In genomic region chr12:120490833-120491512, GRCh38 we compare ENCODE assay signal across 28 cellular contexts. TPM values are rescaled to one million over a fixed set of nuclear protein-coding genes. Genes with fewer than 3 reads are reported as not detected.
DNase-seq lines count a peak whose midpoint lies in the region; ATAC-seq and TF ChIP-seq lines count a peak whose summit lies in the region.
"Had no signal": no experiment of that assay in that cellular context is flagged by ENCODE, and none has a peak within 500 bp of the region (broad histone marks: within the 10 kb centered on the region; RNA-seq: fewer than 3 reads in every experiment).

No MANE protein-coding gene starts in this region.

- peaks cover 9% of the 10 kb centered on the region for H3K4me1 Mint-ChIP-seq in endodermal cell
- H3K4me1 Mint-ChIP-seq in nephron progenitor cell = peaks cover 25% of the 10 kb centered on the region

- no peaks in the 10 kb centered on the region for H3K9me3 ChIP-seq in ascending aorta
- H3K9me3 ChIP-seq in endodermal cell (ENCODE audit: control insufficient read depth, low read length) = no peaks in the 10 kb centered on the region
- H3K9me3 ChIP-seq in gastrocnemius medialis = no peaks in the 10 kb centered on the region
- H3K9me3 ChIP-seq in lower lobe of right lung = no peaks in the 10 kb centered on the region
- H3K9me3 ChIP-seq: BLaER1 treated with 17β-estradiol and CSF1 and Interleukin-3, amounts not matched to agents 10 nM and 100 nM; HAP-1; sigmoid colon; upper lobe of right lung had no signal

- intact Hi-C loops in ascending aorta (cut with DNase I) = no loop called here
- intact Hi-C loops in gastrocnemius medialis (cut with DNase I; ENCODE audit: low total_unique reads) = no loop called here
- intact Hi-C loops in lower lobe of right lung (cut with DNase I) = no loop called here

- H3K27ac Mint-ChIP-seq in endodermal cell (peak overlapping the region; percentile 55), nephron progenitor cell (peak overlapping the region; percentile 24)
- H3K27ac Mint-ChIP-seq: activated T-helper 1 cell treated with anti-CD3 and anti-CD28 coated beads, Interleukin-12 subunit alpha, Interleukin-12 subunit beta, Interleukin-2, Interleukin-4 antibody, amounts not matched to agents 30 ng/mL and 10 ng/mL and 1 ng/mL, durations not matched to agents 14 hours and 24 hours and 36 hours; T-helper 2 cell treated with Interferon-gamma antibody and Interleukin-4, amounts not matched to agents 5 μg/mL and 100 μg/mL, for 36 hours had no signal

- TF ChIP-seq POLR2A in gastrocnemius medialis (IDR thresholded peaks at IDR 0.05) = no peak

- DNase-seq in ascending aorta (ENCODE audit: low spot score in 2 of 2) = no peak
- DNase-seq in endodermal cell = no peak
- DNase-seq in nephron progenitor cell = no peak
- peak; percentile 11 to 58 for DNase-seq in gastrocnemius medialis
- no peak for DNase-seq in lower lobe of right lung
- no peak for DNase-seq in foreskin fibroblast
- DNase-seq: activated CD4-positive, alpha-beta T cell treated with anti-CD3 and anti-CD28 coated beads, Interleukin-2, amount 50 U/mL, for 48 hours; activated CD4-positive, CD25-positive, alpha-beta regulatory T cell treated with anti-CD3 and anti-CD28 coated beads, Interleukin-2, amount 50 U/mL, for 72 hours; activated CD8-positive, alpha-beta memory T cell treated with anti-CD3 and anti-CD28 coated beads, Interleukin-2, amount 50 U/mL, for 4 hours; activated naive CD4-positive, alpha-beta T cell treated with Interleukin-2 at 50 U/mL for 16 hours; cerebellar nuclear complex; DMS153; Kasumi-1; left colon; mesenchymal stem cell; NCI-H1436; NCI-H2081; NCI-H226; SIG-M5; sigmoid colon; stimulated activated naive B cell treated with anti-CD40 and anti-IgM and Interleukin-4, amounts not matched to agents 10 μg/mL and 1 μg/mL and 100 μg/mL, for 72 hours; upper lobe of right lung had no signal

- no peak overlapping the region for H3K9ac ChIP-seq in endodermal cell (ENCODE audit: extremely low read depth, low read length, poor library complexity, severe bottlenecking)

- WGBS in endodermal cell (ENCODE audit: insufficient coverage in 1 of 2, insufficient read length in 1 of 2), 2 experiments = 88 to 98% methylated on average over 1 to 2 of the region's 2 CpGs

- peak; percentile 27 to 30 for ATAC-seq in gastrocnemius medialis
- ATAC-seq in lower lobe of right lung = no peak
- no peak for ATAC-seq in GM19023 (IDR thresholded peaks at IDR 0.05; ENCODE audit: unreplicated experiment)
- ATAC-seq: left colon; stimulated activated naive B cell treated with anti-CD40 and anti-IgM and Interleukin-4, amounts not matched to agents 10 μg/mL and 1 μg/mL and 100 μg/mL, for 72 hours; upper lobe of right lung had no signal

- H3K4me3 ChIP-seq in ascending aorta = no peak overlapping the region
- no peak overlapping the region for H3K4me3 ChIP-seq in endodermal cell (ENCODE audit: low read length)
- no peak overlapping the region for H3K4me3 ChIP-seq in gastrocnemius medialis
- H3K4me3 ChIP-seq in lower lobe of right lung = no peak overlapping the region
- H3K4me3 ChIP-seq in foreskin fibroblast (ENCODE audit: low read depth in 1 of 2, low read length in 2 of 2) = no peak overlapping the region
- H3K4me3 ChIP-seq: BLaER1 treated with 17β-estradiol and CSF1 and Interleukin-3, amounts not matched to agents 10 nM and 100 nM; HAP-1; sigmoid colon; upper lobe of right lung had no signal

- H3K36me3 Mint-ChIP-seq in endodermal cell (ENCODE audit: low read depth) = peaks cover 7% of the 10 kb centered on the region
- peaks cover 6% of the 10 kb centered on the region for H3K36me3 Mint-ChIP-seq in nephron progenitor cell (ENCODE audit: low read depth)

- H3K27me3 ChIP-seq in ascending aorta = no peaks in the 10 kb centered on the region
- H3K27me3 ChIP-seq in endodermal cell (ENCODE audit: control insufficient read depth, insufficient read depth, low read length, poor library complexity, severe bottlenecking) = no peaks in the 10 kb centered on the region
- no peaks in the 10 kb centered on the region for H3K27me3 ChIP-seq in gastrocnemius medialis
- no peaks in the 10 kb centered on the region for H3K27me3 ChIP-seq in lower lobe of right lung (ENCODE audit: low read depth)
- H3K27me3 ChIP-seq: BLaER1 treated with 17β-estradiol and CSF1 and Interleukin-3, amounts not matched to agents 10 nM and 100 nM; sigmoid colon; upper lobe of right lung had no signal

- H3K27ac ChIP-seq in ascending aorta (peak overlapping the region; percentile 1 to 53), endodermal cell (ENCODE audit: low read depth, low read length) (no peak overlapping the region), gastrocnemius medialis (peak overlapping the region; percentile 22 to 79 (median 55)), lower lobe of right lung (no peak overlapping the region)
- H3K27ac ChIP-seq: BLaER1 treated with 17β-estradiol and CSF1 and Interleukin-3, amounts not matched to agents 10 nM and 100 nM; sigmoid colon; upper lobe of right lung had no signal

- no peak overlapping the region for H3K4me3 Mint-ChIP-seq in endodermal cell
- H3K4me3 Mint-ChIP-seq in nephron progenitor cell = no peak overlapping the region
- H3K4me3 Mint-ChIP-seq: activated T-helper 1 cell treated with anti-CD3 and anti-CD28 coated beads, Interleukin-12 subunit alpha, Interleukin-12 subunit beta, Interleukin-2, Interleukin-4 antibody, amounts not matched to agents 30 ng/mL and 10 ng/mL and 1 ng/mL, durations not matched to agents 14 hours and 24 hours and 36 hours; brain; stimulated activated naive B cell treated with anti-CD40 and anti-IgM and Interleukin-4, amounts not matched to agents 10 μg/mL and 1 μg/mL and 100 μg/mL, for 72 hours; T-helper 2 cell treated with Interferon-gamma antibody and Interleukin-4, amounts not matched to agents 5 μg/mL and 100 μg/mL, for 36 hours had no signal

- H3K27me3 Mint-ChIP-seq in endodermal cell (ENCODE audit: insufficient read depth) (no peaks in the 10 kb centered on the region), nephron progenitor cell (ENCODE audit: low read depth, poor library complexity) (peaks cover 7% of the 10 kb centered on the region)
- H3K27me3 Mint-ChIP-seq: stimulated activated naive B cell treated with anti-CD40 and anti-IgM and Interleukin-4, amounts not matched to agents 10 μg/mL and 1 μg/mL and 100 μg/mL, for 72 hours had no signal

- H3K9me3 Mint-ChIP-seq in endodermal cell (no peaks in the 10 kb centered on the region), nephron progenitor cell (no peaks in the 10 kb centered on the region)
- H3K9me3 Mint-ChIP-seq: activated T-helper 1 cell treated with anti-CD3 and anti-CD28 coated beads, Interleukin-12 subunit alpha, Interleukin-12 subunit beta, Interleukin-2, Interleukin-4 antibody, amounts not matched to agents 30 ng/mL and 10 ng/mL and 1 ng/mL, durations not matched to agents 14 hours and 24 hours and 36 hours; stimulated activated naive B cell treated with anti-CD40 and anti-IgM and Interleukin-4, amounts not matched to agents 10 μg/mL and 1 μg/mL and 100 μg/mL, for 72 hours; T-helper 2 cell treated with Interferon-gamma antibody and Interleukin-4, amounts not matched to agents 5 μg/mL and 100 μg/mL, for 36 hours had no signal

- peaks cover 0 to 4% of the 10 kb centered on the region in 2 donors for H3K4me1 ChIP-seq in ascending aorta
- peaks cover 4% of the 10 kb centered on the region for H3K4me1 ChIP-seq in endodermal cell (ENCODE audit: control insufficient read depth, insufficient read depth, low read length)
- peaks cover 16% of the 10 kb centered on the region in 2 donors for H3K4me1 ChIP-seq in gastrocnemius medialis
- peaks cover 10% of the 10 kb centered on the region for H3K4me1 ChIP-seq in lower lobe of right lung

- H3K36me3 ChIP-seq in ascending aorta (no peaks in the 10 kb centered on the region), endodermal cell (ENCODE audit: control insufficient read depth, insufficient read depth, low read length) (no peaks in the 10 kb centered on the region), gastrocnemius medialis (no peaks in the 10 kb centered on the region), lower lobe of right lung (peaks cover 14% of the 10 kb centered on the region)
- H3K36me3 ChIP-seq: HAP-1, upper lobe of right lung had no signal

- in situ Hi-C loops in gastrocnemius medialis (cut with MboI; ENCODE audit: low sequenced_read_pairs in 4 of 4) = no loop called here

- no peak for TF ChIP-seq CTCF in ascending aorta (IDR thresholded peaks at IDR 0.05)
- TF ChIP-seq CTCF in endodermal cell (conservative IDR thresholded peaks at IDR 0.05) = no peak
- no peak for TF ChIP-seq CTCF in nephron progenitor cell (IDR thresholded peaks at IDR 0.05)
- no peak for TF ChIP-seq CTCF in gastrocnemius medialis (IDR thresholded peaks at IDR 0.05 in 4 of 5, conservative IDR thresholded peaks at IDR 0.05 in 1 of 5)
- no peak for TF ChIP-seq CTCF in lower lobe of right lung (IDR thresholded peaks at IDR 0.05)
- TF ChIP-seq CTCF in foreskin fibroblast (IDR thresholded peaks at IDR 0.05; ENCODE audit: low read depth, low read length) = no peak

RNA-seq across cellular contexts. Expression of gene DYNLL1, which starts 4.9 kb away (rescaled TPM):
- total RNA-seq in ascending aorta = 216 TPM
- 100 to 1,000 TPM; 326 to 424 TPM for total RNA-seq in endodermal cell
- polyA plus RNA-seq in endodermal cell (2013, experiment 1 of 2) = 494 TPM
- polyA plus RNA-seq in endodermal cell (2013, experiment 2 of 2) = 464 TPM
- 10 to 100 TPM; 16.7 to 45.0 (median 32.6) TPM for total RNA-seq in gastrocnemius medialis
- 285 TPM for total RNA-seq in lower lobe of right lung

RNA-seq across cellular contexts. Expression of gene SRSF9, which starts 21.4 kb away (rescaled TPM):
- 68.6 TPM for total RNA-seq in ascending aorta
- total RNA-seq in endodermal cell = 100 to 1,000 TPM; 291 to 324 TPM
- 223 TPM for polyA plus RNA-seq in endodermal cell (2013, experiment 1 of 2)
- 209 TPM for polyA plus RNA-seq in endodermal cell (2013, experiment 2 of 2)
- total RNA-seq in gastrocnemius medialis = 10 to 100 TPM; 13.5 to 18.6 (median 16.0) TPM
- 115 TPM for total RNA-seq in lower lobe of right lung

RNA-seq across cellular contexts. Expression of gene COQ5, which starts 38.0 kb away (rescaled TPM):
- total RNA-seq in ascending aorta (5.9 TPM), endodermal cell (10 to 100 TPM; 35.5 to 55.1 TPM), gastrocnemius medialis (10 to 100 TPM; 34.5 to 47.3 (median 39.2) TPM), lower lobe of right lung (24.1 TPM)
- polyA plus RNA-seq in endodermal cell (2013, experiment 1 of 2) = 57.3 TPM
- polyA plus RNA-seq in endodermal cell (2013, experiment 2 of 2) = 51.5 TPM

RNA-seq across cellular contexts. Expression of gene RNF10, which starts 43.2 kb away (rescaled TPM):
- total RNA-seq in ascending aorta (147 TPM), endodermal cell (100 to 1,000 TPM; 167 to 182 TPM), gastrocnemius medialis (100 to 1,000 TPM; 152 to 282 (median 247) TPM), lower lobe of right lung (175 TPM)
- 109 TPM for polyA plus RNA-seq in endodermal cell (2013, experiment 1 of 2)
- 107 TPM for polyA plus RNA-seq in endodermal cell (2013, experiment 2 of 2)

RNA-seq across cellular contexts. Expression of gene GATC, which starts 44.7 kb away (rescaled TPM):
- total RNA-seq in ascending aorta (6.2 TPM), endodermal cell (10 to 100 TPM; 24.5 to 33.2 TPM), gastrocnemius medialis (10 to 100 TPM; 14.5 to 20.7 (median 18.4) TPM), lower lobe of right lung (31.7 TPM)
- polyA plus RNA-seq in endodermal cell (2013, experiment 1 of 2) = 23.9 TPM
- polyA plus RNA-seq in endodermal cell (2013, experiment 2 of 2) = 22.8 TPM

Comparison
In these comparisons a context has a peak if more than half of its experiments do, and no peak if none do; other contexts are left out.
1. DNase-seq: peak in gastrocnemius medialis (2 of 2); none in ascending aorta (0 of 2), endodermal cell (single experiment), nephron progenitor cell (single experiment), lower lobe of right lung (single experiment) and foreskin fibroblast (0 of 2).
2. H3K27ac ChIP-seq: peak in ascending aorta (2 of 2) and gastrocnemius medialis (4 of 4); none in endodermal cell (single experiment) and lower lobe of right lung (single experiment).
3. ATAC-seq: peak in gastrocnemius medialis (2 of 2); none in lower lobe of right lung (0 of 2) and GM19023 (single experiment).